ENCODE assay signal across 11 cellular contexts in the genomic region with DNA sequence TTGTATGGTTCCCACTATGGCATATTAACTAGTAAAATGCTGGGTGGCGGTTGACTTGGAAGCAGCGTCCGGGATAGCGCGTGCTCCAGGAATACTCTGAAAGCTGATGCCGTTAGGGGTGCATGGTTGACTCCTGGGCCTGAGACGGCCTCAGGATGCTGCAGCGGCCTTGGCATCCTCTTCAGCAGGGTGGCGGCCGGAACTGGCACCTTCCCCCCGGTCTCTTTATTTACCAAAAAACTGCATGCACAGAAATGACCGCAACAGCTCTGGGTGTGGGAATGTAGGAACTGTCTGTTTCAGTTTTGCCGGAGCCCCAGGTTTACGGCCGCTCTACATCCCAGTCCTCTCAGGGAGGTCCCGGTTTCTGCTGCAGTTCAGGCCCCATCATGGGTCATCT. TPM values are rescaled to one million over a fixed set of nuclear protein-coding genes. Genes with fewer than 3 reads are reported as not detected.
DNase-seq lines count a peak whose midpoint lies in the region; ATAC-seq, FAIRE-seq and TF ChIP-seq lines count a peak whose summit lies in the region.
"Had no signal": no experiment of that assay in that cellular context is flagged by ENCODE, and none has a peak within 500 bp of the region (broad histone marks: within the 10 kb centered on the region; RNA-seq: fewer than 3 reads in every experiment).

No MANE protein-coding gene starts in this region.

- no peak overlapping the region for H4K5ac ChIP-seq in mesendoderm (ENCODE audit: low read length)

- no peak overlapping the region for H3K14ac ChIP-seq in neuronal stem cell (ENCODE audit: low read length)

- H3K4ac ChIP-seq in mesendoderm (ENCODE audit: low read depth, low read length) = no peak overlapping the region
- H3K4ac ChIP-seq in neuronal stem cell (ENCODE audit: low read length) = no peak overlapping the region

- H2BK15ac ChIP-seq in mesendoderm (replicated peaks; ENCODE audit: low read depth) = no peak overlapping the region
- no peak overlapping the region for H2BK15ac ChIP-seq in neuronal stem cell (ENCODE audit: low read length)

- H3K27ac Mint-ChIP-seq in stimulated activated naive CD8-positive, alpha-beta T cell treated with anti-CD3 and anti-CD28 coated beads, Interleukin-15, Interleukin-2, amounts not matched to agents 100 ng/mL and 50 ng/mL, for 24 hours = peak overlapping the region; percentile 97
- peak overlapping the region in 1 of 2 donors; percentile 45 for H3K27ac Mint-ChIP-seq in stimulated activated naive CD8-positive, alpha-beta T cell treated with anti-CD3 and anti-CD28 coated beads, Interleukin-15, amount 100 ng/mL, for 72 hours
- peak overlapping the region; percentile 93 for H3K27ac Mint-ChIP-seq in astrocyte (ENCODE audit: unreplicated experiment)

- WGBS in mesendoderm (ENCODE audit: extremely low coverage, insufficient coverage, low lambda C conversion rate) = no CpG with 5 or more reads among the region's 16 CpGs
- no CpG with 5 or more reads among the region's 16 CpGs for WGBS in neuronal stem cell (ENCODE audit: extremely low coverage in 2 of 2, insufficient read length in 2 of 2, insufficient replicate concordance in 1 of 2), 2 donors

- H3K9ac ChIP-seq in astrocyte (ENCODE audit: low read length) = peak overlapping the region; percentile 75
- H3K9ac ChIP-seq in mesendoderm (ENCODE audit: low read length) = peak overlapping the region; percentile 8
- no peak overlapping the region for H3K9ac ChIP-seq in neuronal stem cell (ENCODE audit: low read depth, low read length, poor library complexity)

- H3K18ac ChIP-seq in mesendoderm (ENCODE audit: low read length) = peak overlapping the region; percentile 7
- H3K18ac ChIP-seq in neuronal stem cell (ENCODE audit: low read length) = no peak overlapping the region

- H3K36me3 Mint-ChIP-seq in stimulated activated naive CD8-positive, alpha-beta T cell treated with anti-CD3 and anti-CD28 coated beads, Interleukin-15, Interleukin-2, amounts not matched to agents 100 ng/mL and 50 ng/mL, for 24 hours (ENCODE audit: low read depth) = peaks cover 76% of the 10 kb centered on the region
- peaks cover 23% of the 10 kb centered on the region for H3K36me3 Mint-ChIP-seq in astrocyte (ENCODE audit: low read depth, unreplicated experiment)

- peak overlapping the region; percentile 11 for H3K4me3 ChIP-seq in astrocyte (ENCODE audit: insufficient read depth, low read depth, low read length)
- H3K4me3 ChIP-seq in mesendoderm (ENCODE audit: low read length) = no peak overlapping the region
- no peak overlapping the region for H3K4me3 ChIP-seq in neuronal stem cell (ENCODE audit: low read length in 2 of 2)

- peak overlapping the region; percentile 3 for H2BK5ac ChIP-seq in mesendoderm (ENCODE audit: low read length)
- H2BK5ac ChIP-seq in neuronal stem cell (ENCODE audit: low read length) = no peak overlapping the region

- no peak for DNase-seq in stimulated activated naive CD8-positive, alpha-beta T cell treated with anti-CD3 and anti-CD28 coated beads, Interleukin-15, amount 100 ng/mL, for 72 hours
- DNase-seq in astrocyte (ENCODE audit: low read depth) (peak; percentile 27), mesendoderm (no peak), islet precursor cell (no peak), neuronal stem cell (ENCODE audit: low spot score) (no peak)
- DNase-seq: cerebellar nuclear complex, DMS153 had no signal

- no peaks in the 10 kb centered on the region for H3K9me3 Mint-ChIP-seq in stimulated activated naive CD8-positive, alpha-beta T cell treated with anti-CD3 and anti-CD28 coated beads, Interleukin-15, Interleukin-2, amounts not matched to agents 100 ng/mL and 50 ng/mL, for 24 hours
- no peaks in the 10 kb centered on the region for H3K9me3 Mint-ChIP-seq in stimulated activated naive CD8-positive, alpha-beta T cell treated with anti-CD3 and anti-CD28 coated beads, Interleukin-15, amount 100 ng/mL, for 72 hours
- H3K9me3 Mint-ChIP-seq in astrocyte (ENCODE audit: unreplicated experiment) = no peaks in the 10 kb centered on the region

- no peaks in the 10 kb centered on the region for H4K20me1 ChIP-seq in astrocyte (ENCODE audit: insufficient read depth, low read length)

- no peak for TF ChIP-seq CTCF in astrocyte (IDR thresholded peaks at IDR 0.05; ENCODE audit: insufficient read depth, low read depth, low read length)

- no peak overlapping the region for H4K8ac ChIP-seq in mesendoderm (ENCODE audit: low read depth, low read length)
- no peak overlapping the region for H4K8ac ChIP-seq in neuronal stem cell (ENCODE audit: low read depth, low read length)

- H3K27ac ChIP-seq in astrocyte (ENCODE audit: low read depth, low read length) (peak overlapping the region; percentile 96), mesendoderm (ENCODE audit: low read depth, low read length) (no peak overlapping the region), neuronal stem cell (replicated peaks; ENCODE audit: low read length) (no peak overlapping the region)

- H2BK120ac ChIP-seq in mesendoderm (ENCODE audit: low read depth, low read length) (no peak overlapping the region), neuronal stem cell (ENCODE audit: low read depth, low read length) (no peak overlapping the region)

- no peaks in the 10 kb centered on the region for H3K27me3 ChIP-seq in astrocyte (ENCODE audit: insufficient read depth, low read length)
- H3K27me3 ChIP-seq in mesendoderm (ENCODE audit: insufficient read depth, low read length, poor library complexity) = no peaks in the 10 kb centered on the region
- H3K27me3 ChIP-seq in neuronal stem cell (ENCODE audit: control insufficient read depth in 3 of 3, insufficient read depth in 3 of 3, low read depth in 1 of 3, low read length in 3 of 3) = no peaks in the 10 kb centered on the region

- H3K4me3 Mint-ChIP-seq in stimulated activated naive CD8-positive, alpha-beta T cell treated with anti-CD3 and anti-CD28 coated beads, Interleukin-15, Interleukin-2, amounts not matched to agents 100 ng/mL and 50 ng/mL, for 24 hours = peak overlapping the region; percentile 66
- H3K4me3 Mint-ChIP-seq in stimulated activated naive CD8-positive, alpha-beta T cell treated with anti-CD3 and anti-CD28 coated beads, Interleukin-15, amount 100 ng/mL, for 72 hours = peak overlapping the region in 1 of 2 donors; percentile 54
- H3K4me3 Mint-ChIP-seq in astrocyte (ENCODE audit: unreplicated experiment) = peak overlapping the region; percentile 22

- H3K23ac ChIP-seq in mesendoderm (ENCODE audit: low read length) (no peak overlapping the region), neuronal stem cell (ENCODE audit: low read depth, low read length, poor library complexity) (no peak overlapping the region)

- no peak for ATAC-seq in stimulated activated naive CD8-positive, alpha-beta T cell treated with anti-CD3 and anti-CD28 coated beads, Interleukin-15, amount 100 ng/mL, for 72 hours
- ATAC-seq in GM21515 (IDR thresholded peaks at IDR 0.05; ENCODE audit: unreplicated experiment) (no peak), HG02970 (IDR thresholded peaks at IDR 0.05; ENCODE audit: low FRiP score, unreplicated experiment) (no peak)

- no peaks in the 10 kb centered on the region for H3K9me3 ChIP-seq in astrocyte (ENCODE audit: insufficient read depth, low read depth, low read length)
- H3K9me3 ChIP-seq in neuronal stem cell (replicated peaks in 1 of 2; ENCODE audit: control insufficient read depth in 2 of 2, insufficient read depth in 1 of 2, low read depth in 1 of 2, low read length in 2 of 2) = peaks cover 0 to 2% of the 10 kb centered on the region in 2 donors

- H2AFZ ChIP-seq in astrocyte (ENCODE audit: low read depth, low read length) (no peak overlapping the region), neuronal stem cell (ENCODE audit: low read length) (no peak overlapping the region)

- H3K4me1 Mint-ChIP-seq in stimulated activated naive CD8-positive, alpha-beta T cell treated with anti-CD3 and anti-CD28 coated beads, Interleukin-15, Interleukin-2, amounts not matched to agents 100 ng/mL and 50 ng/mL, for 24 hours (ENCODE audit: low read depth) = peaks cover 70% of the 10 kb centered on the region
- peaks cover 60% of the 10 kb centered on the region for H3K4me1 Mint-ChIP-seq in stimulated activated naive CD8-positive, alpha-beta T cell treated with anti-CD3 and anti-CD28 coated beads, Interleukin-15, amount 100 ng/mL, for 72 hours
- H3K4me1 Mint-ChIP-seq in astrocyte (ENCODE audit: low read depth, unreplicated experiment) = peaks cover 70% of the 10 kb centered on the region

- peaks cover 18% of the 10 kb centered on the region for H3K79me1 ChIP-seq in mesendoderm (ENCODE audit: low read length)
- no peaks in the 10 kb centered on the region for H3K79me1 ChIP-seq in neuronal stem cell (ENCODE audit: low read depth, low read length)

- peak overlapping the region; percentile 69 for H3K4me2 ChIP-seq in astrocyte (ENCODE audit: low read length)
- no peak overlapping the region for H3K4me2 ChIP-seq in mesendoderm (ENCODE audit: low read length)
- no peak overlapping the region for H3K4me2 ChIP-seq in neuronal stem cell (ENCODE audit: insufficient read depth, low read length, poor library complexity, severe bottlenecking)

- H3K56ac ChIP-seq in mesendoderm (ENCODE audit: low read length) = peak overlapping the region; percentile 66

- H3K4me1 ChIP-seq in astrocyte (ENCODE audit: insufficient read depth, low read length) = peaks cover 51% of the 10 kb centered on the region
- peaks cover 18% of the 10 kb centered on the region for H3K4me1 ChIP-seq in mesendoderm (ENCODE audit: control insufficient read depth, low read depth, low read length)
- H3K4me1 ChIP-seq in neuronal stem cell (ENCODE audit: control insufficient read depth in 2 of 2, insufficient read depth in 1 of 2, low read depth in 1 of 2, low read length in 2 of 2) = peaks cover 4 to 5% of the 10 kb centered on the region in 2 donors

- no peak overlapping the region for H4K91ac ChIP-seq in neuronal stem cell (ENCODE audit: low read depth, low read length, poor library complexity)

- H3K79me2 ChIP-seq in astrocyte (ENCODE audit: insufficient read depth, low read length) (peaks cover 74% of the 10 kb centered on the region), mesendoderm (ENCODE audit: control insufficient read depth, insufficient read depth, low read length) (peaks cover 13% of the 10 kb centered on the region)

- H2AK5ac ChIP-seq in mesendoderm (ENCODE audit: low read length) (peak overlapping the region; percentile 98), neuronal stem cell (ENCODE audit: low read depth, low read length) (no peak overlapping the region)

- no peaks in the 10 kb centered on the region for H3K27me3 Mint-ChIP-seq in stimulated activated naive CD8-positive, alpha-beta T cell treated with anti-CD3 and anti-CD28 coated beads, Interleukin-15, Interleukin-2, amounts not matched to agents 100 ng/mL and 50 ng/mL, for 24 hours
- H3K27me3 Mint-ChIP-seq in stimulated activated naive CD8-positive, alpha-beta T cell treated with anti-CD3 and anti-CD28 coated beads, Interleukin-15, amount 100 ng/mL, for 72 hours = no peaks in the 10 kb centered on the region
- H3K27me3 Mint-ChIP-seq in astrocyte (ENCODE audit: low read depth, unreplicated experiment) = no peaks in the 10 kb centered on the region

- no peak for FAIRE-seq in astrocyte (lab: Jason Lieb, UNC)
- FAIRE-seq: GM19239 had no signal

- no peak overlapping the region for H2BK12ac ChIP-seq in neuronal stem cell (ENCODE audit: low read length)

- H3K36me3 ChIP-seq in astrocyte (ENCODE audit: insufficient read depth, low read length) (peaks cover 18% of the 10 kb centered on the region), mesendoderm (ENCODE audit: control insufficient read depth, insufficient read depth, low read length) (peaks cover 2% of the 10 kb centered on the region), neuronal stem cell (replicated peaks in 1 of 2; ENCODE audit: control insufficient read depth in 2 of 2, insufficient read depth in 2 of 2, low read length in 2 of 2) (peaks cover 0 to 5% of the 10 kb centered on the region in 2 donors)

RNA-seq across cellular contexts. Expression of a gene that starts 28.8 kb away (rescaled TPM):
- total RNA-seq in astrocyte = 356 and 361 TPM in 2 replicates
- 43.2 TPM for polyA plus RNA-seq in mesendoderm (2013, experiment 1 of 2)
- 46.8 TPM for polyA plus RNA-seq in mesendoderm (2013, experiment 2 of 2)
- 21.1 TPM for polyA plus RNA-seq in neuronal stem cell (2013, experiment 1 of 2)
- 21.1 TPM for polyA plus RNA-seq in neuronal stem cell (2013, experiment 2 of 2)
